In genomic region chr2:98464772-98465310, GRCh38 we compare ENCODE assay signal across 9 cellular contexts.
DNase-seq lines count a peak whose midpoint lies in the region; ATAC-seq lines count a peak whose summit lies in the region.
"Had no signal": no experiment of that assay in that cellular context is flagged by ENCODE, and none has a peak within 500 bp of the region (broad histone marks: within the 10 kb centered on the region; RNA-seq: fewer than 3 reads in every experiment).

No MANE protein-coding gene starts in this region.

- no peaks in the 10 kb centered on the region for H3K27me3 Mint-ChIP-seq in T-helper 2 cell treated with Interferon-gamma antibody and Interleukin-4, amounts not matched to agents 5 μg/mL and 100 μg/mL, for 36 hours (ENCODE audit: low read depth)

- H3K4me3 Mint-ChIP-seq in T-helper 2 cell treated with Interferon-gamma antibody and Interleukin-4, amounts not matched to agents 5 μg/mL and 100 μg/mL, for 36 hours = peak overlapping the region; percentile 82
- H3K4me3 Mint-ChIP-seq: neural crest cell had no signal

- H3K36me3 Mint-ChIP-seq in T-helper 2 cell treated with Interferon-gamma antibody and Interleukin-4, amounts not matched to agents 5 μg/mL and 100 μg/mL, for 36 hours (ENCODE audit: low read depth) = peaks cover 46% of the 10 kb centered on the region

- peak; percentile 49 for DNase-seq in stimulated activated CD4-positive, alpha-beta T cell treated with anti-CD3 and anti-CD28 coated beads, Interleukin-4, amount 100 ng/mL, for 24 hours
- no peak for DNase-seq in stimulated activated CD4-positive, alpha-beta T cell treated with anti-CD3 and anti-CD28 coated beads, Interleukin-12 subunit alpha, Interleukin-12 subunit beta, amount 100 ng/mL, for 4 hours
- peak; percentile 60 for DNase-seq in T-helper 2 cell treated with Interferon-gamma antibody and Interleukin-4, amounts not matched to agents 5 μg/mL and 100 μg/mL, for 36 hours (ENCODE audit: low spot score)
- DNase-seq in kidney tubule cell (ENCODE audit: low spot score) (peak; percentile 14), iPS-NIHi11 (ENCODE audit: low spot score) (no peak), midbrain (lab: John Stamatoyannopoulos, UW) (no peak), T-helper 9 cell (no peak)

- ATAC-seq in HG03135 (IDR thresholded peaks at IDR 0.05; ENCODE audit: unreplicated experiment) = peak; percentile 42

- H3K27ac Mint-ChIP-seq in T-helper 2 cell treated with Interferon-gamma antibody and Interleukin-4, amounts not matched to agents 5 μg/mL and 100 μg/mL, for 36 hours = peak overlapping the region; percentile 98

- H3K4me1 Mint-ChIP-seq in T-helper 2 cell treated with Interferon-gamma antibody and Interleukin-4, amounts not matched to agents 5 μg/mL and 100 μg/mL, for 36 hours (ENCODE audit: low read depth) = peaks cover 84% of the 10 kb centered on the region

- no peaks in the 10 kb centered on the region for H3K9me3 Mint-ChIP-seq in T-helper 2 cell treated with Interferon-gamma antibody and Interleukin-4, amounts not matched to agents 5 μg/mL and 100 μg/mL, for 36 hours
- H3K9me3 Mint-ChIP-seq: neural crest cell had no signal

Comparison
In these comparisons a context has a peak if more than half of its experiments do, and no peak if none do; other contexts are left out.
1. DNase-seq: peak in stimulated activated CD4-positive, alpha-beta T cell treated with anti-CD3 and anti-CD28 coated beads, Interleukin-4, amount 100 ng/mL, for 24 hours (single experiment), T-helper 2 cell treated with Interferon-gamma antibody and Interleukin-4, amounts not matched to agents 5 μg/mL and 100 μg/mL, for 36 hours (single experiment) and kidney tubule cell (single experiment); none in stimulated activated CD4-positive, alpha-beta T cell treated with anti-CD3 and anti-CD28 coated beads, Interleukin-12 subunit alpha, Interleukin-12 subunit beta, amount 100 ng/mL, for 4 hours (single experiment), iPS-NIHi11 (single experiment), midbrain (single experiment) and T-helper 9 cell (single experiment).